Comparison of ENCODE assay signal across 23 cellular contexts in the genomic region with DNA sequence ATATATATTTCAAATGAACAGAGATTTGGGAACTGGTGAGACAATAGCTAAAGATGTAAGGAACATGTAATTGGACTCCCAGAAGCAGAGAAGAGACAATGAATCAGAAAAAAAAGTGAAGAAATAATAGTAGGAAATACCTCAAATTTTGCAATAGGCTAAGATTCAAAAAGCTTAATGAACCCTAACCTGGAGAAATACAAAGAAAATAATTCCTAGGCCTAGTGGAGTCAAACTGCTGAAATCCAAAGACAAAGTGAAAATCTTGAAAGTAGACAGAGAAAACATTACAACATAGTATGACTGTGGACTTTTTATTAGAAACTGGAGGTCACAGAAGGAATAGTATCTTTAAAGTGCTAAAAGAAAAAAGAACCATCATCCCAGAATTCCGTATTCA.
"Had no signal": no experiment of that assay in that cellular context is flagged by ENCODE, and none has a peak within 500 bp of the region (broad histone marks: within the 10 kb centered on the region; RNA-seq: fewer than 3 reads in every experiment).

No MANE protein-coding gene starts in this region.

- H3K4me3 ChIP-seq: left lung, lower lobe of right lung, psoas muscle, right atrium auricular region, right lobe of liver, smooth muscle cell, tibial nerve, uterus had no signal

- H3K36me3 ChIP-seq: left lung, right atrium auricular region, right lobe of liver, uterus had no signal

- H3K27ac ChIP-seq: left lung, lower lobe of right lung, parathyroid adenoma, psoas muscle, right atrium auricular region, right lobe of liver, tibial nerve, uterus had no signal

- H3K9me3 ChIP-seq: left lung, lower lobe of right lung, psoas muscle, right lobe of liver, tibial nerve, uterus had no signal

- DNase-seq: hippocampal formation; kidney; left colon; left lung; lower lobe of right lung; mammary epithelial cell; mesenchymal stem cell; naive thymus-derived CD8-positive, alpha-beta T cell; nucleus accumbens; psoas muscle; right lobe of liver; stimulated activated CD4-positive, alpha-beta T cell treated with anti-CD3 and anti-CD28 coated beads, Interleukin-1b, Interleukin-23, amount 100 ng/mL, for 48 hours; stimulated activated CD4-positive, alpha-beta T cell treated with anti-CD3 and anti-CD28 coated beads, Interleukin-2, amount 100 ng/mL, for 48 hours; stimulated activated CD4-positive, alpha-beta T cell treated with anti-CD3 and anti-CD28 coated beads, Interleukin-4, amount 100 ng/mL, for 4 hours; stimulated activated CD8-positive, alpha-beta memory T cell treated with anti-CD3 and anti-CD28 coated beads, Interleukin-4, amount 100 ng/mL, for 48 hours; stimulated activated naive CD4-positive, alpha-beta T cell treated with Interleukin-2 at 50 U/mL for 16 hours; stimulated activated naive CD8-positive, alpha-beta T cell treated with anti-CD3 and anti-CD28 coated beads, Interleukin-15, amount 100 ng/mL, for 72 hours; substantia nigra; uterus had no signal

- H3K4me1 ChIP-seq: left lung, lower lobe of right lung, parathyroid adenoma, psoas muscle, right atrium auricular region, right lobe of liver, tibial nerve, uterus had no signal

- H3K27me3 ChIP-seq: left lung, right atrium auricular region, right lobe of liver, tibial nerve, uterus had no signal

- H3K9ac ChIP-seq: parathyroid adenoma had no signal
